9 cellular contexts compared by ENCODE assay signal in the genomic region with DNA sequence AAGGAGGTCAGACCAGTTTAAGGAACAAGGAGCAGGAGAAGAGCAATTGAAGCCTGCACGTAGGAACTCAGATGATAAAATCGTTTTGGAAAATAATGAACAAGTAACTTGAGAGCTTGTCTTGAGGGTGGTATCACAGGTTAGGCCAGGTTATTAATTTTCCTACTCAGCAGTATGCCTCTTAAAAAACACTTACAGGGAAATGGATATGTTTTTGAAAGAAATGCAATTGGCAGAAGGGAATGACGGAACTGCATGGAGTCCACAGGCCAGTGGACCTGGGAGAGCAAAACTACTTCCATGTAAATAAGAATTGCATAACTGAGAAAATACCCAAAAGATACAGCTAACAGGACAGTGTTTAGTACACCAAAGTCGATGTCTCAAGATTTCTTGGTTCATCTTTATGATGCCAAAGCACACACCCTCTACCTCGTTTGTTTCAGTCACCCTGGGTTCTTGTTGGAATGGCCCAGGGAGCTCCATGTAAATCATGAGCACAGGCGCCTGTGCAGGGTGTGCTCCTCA. TPM values are rescaled to one million over a fixed set of nuclear protein-coding genes. Genes with fewer than 3 reads are reported as not detected.
A peak's percentile ranks its signal among the peaks of the same experiment; 100 is the strongest.
DNase-seq lines count a peak whose midpoint lies in the region; ATAC-seq and TF ChIP-seq lines count a peak whose summit lies in the region.
"Had no signal": no experiment of that assay in that cellular context is flagged by ENCODE, and none has a peak within 500 bp of the region (broad histone marks: within the 10 kb centered on the region; RNA-seq: fewer than 3 reads in every experiment).

No MANE protein-coding gene starts in this region.

- no peak for TF ChIP-seq CTCF in endodermal cell (conservative IDR thresholded peaks at IDR 0.05)
- no peak for TF ChIP-seq CTCF in progenitor cell of endocrine pancreas (IDR thresholded peaks at IDR 0.05; ENCODE audit: unreplicated experiment)

- peaks cover 15 to 19% of the 10 kb centered on the region in 2 donors for H3K36me3 Mint-ChIP-seq in CD4-positive, alpha-beta memory T cell
- no peaks in the 10 kb centered on the region for H3K36me3 Mint-ChIP-seq in endodermal cell (ENCODE audit: low read depth)
- H3K36me3 Mint-ChIP-seq in progenitor cell of endocrine pancreas (ENCODE audit: insufficient read depth) = peaks cover 20% of the 10 kb centered on the region
- peaks cover 8 to 29% (median 23%) of the 10 kb centered on the region in 3 donors for H3K36me3 Mint-ChIP-seq in naive thymus-derived CD8-positive, alpha-beta T cell

- H3K4me3 Mint-ChIP-seq in CD4-positive, alpha-beta memory T cell = peak overlapping the region in 4 of 8 donors; percentile 41 to 68 (median 60)
- no peak overlapping the region for H3K4me3 Mint-ChIP-seq in endodermal cell
- H3K4me3 Mint-ChIP-seq in progenitor cell of endocrine pancreas (ENCODE audit: low read depth) = no peak overlapping the region
- peak overlapping the region in 1 of 10 donors; percentile 7 for H3K4me3 Mint-ChIP-seq in naive thymus-derived CD8-positive, alpha-beta T cell

- no peak for ATAC-seq in HG03521 (IDR thresholded peaks at IDR 0.05; ENCODE audit: unreplicated experiment)
- ATAC-seq in naive thymus-derived CD8-positive, alpha-beta T cell = no peak

- no peak for DNase-seq in CD4-positive, alpha-beta memory T cell
- peak; percentile 61 for DNase-seq in OCI-M1 (lab: John Stamatoyannopoulos, UW)
- no peak for DNase-seq in endodermal cell
- no peak for DNase-seq in progenitor cell of endocrine pancreas (ENCODE audit: low spot score, unreplicated experiment)
- no peak for DNase-seq in NK-92 treated with Interleukin-12 subunit alpha and Interleukin-12 subunit beta, amount 100 ng/mL, for 24 hours (lab: John Stamatoyannopoulos, UW)
- DNase-seq in naive thymus-derived CD8-positive, alpha-beta T cell = no peak
- DNase-seq in DMS153 treated with DMSO at 0.1 percent for 48 hours (lab: John Stamatoyannopoulos, UW; ENCODE audit: unreplicated experiment) = no peak
- DNase-seq: KG1 had no signal

- H3K9me3 ChIP-seq in CD4-positive, alpha-beta memory T cell (ENCODE audit: control insufficient read depth in 1 of 2, low read length in 2 of 2) = no peaks in the 10 kb centered on the region
- no peaks in the 10 kb centered on the region for H3K9me3 ChIP-seq in endodermal cell (ENCODE audit: control insufficient read depth, low read length)

- no peaks in the 10 kb centered on the region for H3K36me3 ChIP-seq in CD4-positive, alpha-beta memory T cell (ENCODE audit: insufficient read depth, low read length)
- H3K36me3 ChIP-seq in endodermal cell (ENCODE audit: control insufficient read depth, insufficient read depth, low read length) = no peaks in the 10 kb centered on the region

- no peak overlapping the region for H3K9ac ChIP-seq in endodermal cell (ENCODE audit: extremely low read depth, low read length, poor library complexity, severe bottlenecking)

- peaks cover 63 to 77% (median 69%) of the 10 kb centered on the region in 4 donors for H3K4me1 Mint-ChIP-seq in CD4-positive, alpha-beta memory T cell
- peaks cover 6% of the 10 kb centered on the region for H3K4me1 Mint-ChIP-seq in endodermal cell
- peaks cover 38% of the 10 kb centered on the region for H3K4me1 Mint-ChIP-seq in progenitor cell of endocrine pancreas (ENCODE audit: low read depth)
- peaks cover 32 to 68% (median 61%) of the 10 kb centered on the region in 4 donors for H3K4me1 Mint-ChIP-seq in naive thymus-derived CD8-positive, alpha-beta T cell

- no peak overlapping the region for H3K27ac ChIP-seq in CD4-positive, alpha-beta memory T cell (ENCODE audit: low read depth, low read length)
- no peak overlapping the region for H3K27ac ChIP-seq in endodermal cell (ENCODE audit: low read depth, low read length)

- 93 to 100% methylated on average over 5 to 6 of the region's 6 CpGs for WGBS in endodermal cell (ENCODE audit: insufficient coverage in 1 of 2, insufficient read length in 1 of 2), 2 experiments

- no peaks in the 10 kb centered on the region for H3K9me3 Mint-ChIP-seq in CD4-positive, alpha-beta memory T cell
- H3K9me3 Mint-ChIP-seq in endodermal cell = no peaks in the 10 kb centered on the region
- peaks cover 6% of the 10 kb centered on the region for H3K9me3 Mint-ChIP-seq in progenitor cell of endocrine pancreas (ENCODE audit: low read depth)
- H3K9me3 Mint-ChIP-seq in naive thymus-derived CD8-positive, alpha-beta T cell = peaks cover 0 to 1% (median 0%) of the 10 kb centered on the region in 9 donors

- H3K27me3 Mint-ChIP-seq in CD4-positive, alpha-beta memory T cell = no peaks in the 10 kb centered on the region
- peaks cover 42% of the 10 kb centered on the region for H3K27me3 Mint-ChIP-seq in endodermal cell (ENCODE audit: insufficient read depth)
- no peaks in the 10 kb centered on the region for H3K27me3 Mint-ChIP-seq in progenitor cell of endocrine pancreas
- no peaks in the 10 kb centered on the region for H3K27me3 Mint-ChIP-seq in naive thymus-derived CD8-positive, alpha-beta T cell

- peak overlapping the region; percentile 60 to 89 (median 82) for H3K27ac Mint-ChIP-seq in CD4-positive, alpha-beta memory T cell
- H3K27ac Mint-ChIP-seq in endodermal cell (peak overlapping the region; percentile 40), progenitor cell of endocrine pancreas (peak overlapping the region; percentile 9)
- peak overlapping the region in 1 of 10 donors; percentile 63 for H3K27ac Mint-ChIP-seq in naive thymus-derived CD8-positive, alpha-beta T cell

- intact Hi-C loops in CD4-positive, alpha-beta memory T cell (cut with micrococcal nuclease) = no loop called here

- no peaks in the 10 kb centered on the region for H3K27me3 ChIP-seq in CD4-positive, alpha-beta memory T cell (ENCODE audit: insufficient read depth, low read length)
- H3K27me3 ChIP-seq in endodermal cell (ENCODE audit: control insufficient read depth, insufficient read depth, low read length, poor library complexity, severe bottlenecking) = peaks cover 5% of the 10 kb centered on the region

- POLR2A ChIA-PET in CD4-positive, alpha-beta memory T cell (lab: Charles Lee; ENCODE audit: partially characterized antibody) = no interaction called here
- POLR2A ChIA-PET in naive thymus-derived CD8-positive, alpha-beta T cell (lab: Charles Lee) = no interaction called here

- peaks cover 75% of the 10 kb centered on the region for H3K4me1 ChIP-seq in CD4-positive, alpha-beta memory T cell (ENCODE audit: insufficient read depth, low read length)
- no peaks in the 10 kb centered on the region for H3K4me1 ChIP-seq in endodermal cell (ENCODE audit: control insufficient read depth, insufficient read depth, low read length)

- CTCF ChIA-PET in CD4-positive, alpha-beta memory T cell (lab: Charles Lee; ENCODE audit: partially characterized antibody) = no interaction called here

- H3K4me3 ChIP-seq in CD4-positive, alpha-beta memory T cell (ENCODE audit: low read length in 2 of 2) = no peak overlapping the region
- H3K4me3 ChIP-seq in endodermal cell (ENCODE audit: low read length) = no peak overlapping the region

RNA-seq across cellular contexts. Expression of a gene that starts 35.2 kb away (rescaled TPM):
- total RNA-seq in CD4-positive, alpha-beta memory T cell = 10 to 100 TPM; 33.0 to 36.2 TPM
- polyA plus RNA-seq in CD4-positive, alpha-beta memory T cell = 10 to 100 TPM; 20.1 to 23.7 TPM
- total RNA-seq in endodermal cell (1 to 10 TPM; 1.7 to 3.3 TPM), progenitor cell of endocrine pancreas (51.3 and 51.4 TPM in 2 replicates)
- 22.0 TPM for polyA plus RNA-seq in endodermal cell (2013, experiment 1 of 2)
- polyA plus RNA-seq in endodermal cell (2013, experiment 2 of 2) = 22.7 TPM
- total RNA-seq in naive thymus-derived CD8-positive, alpha-beta T cell = 10 to 100 TPM; 31.8 to 35.4 TPM
- 10 to 100 TPM; 12.2 to 14.5 (median 14.5) TPM for polyA plus RNA-seq in naive thymus-derived CD8-positive, alpha-beta T cell

Comparison
In these comparisons a context has a peak if more than half of its experiments do, and no peak if none do; other contexts are left out.
1. RNA of a gene that starts 35.2 kb away (total RNA-seq): 51.3 to 51.4 TPM in progenitor cell of endocrine pancreas, 33.0 to 36.2 TPM in CD4-positive, alpha-beta memory T cell and 31.8 to 35.4 TPM in naive thymus-derived CD8-positive, alpha-beta T cell; 1.7 to 3.3 TPM in endodermal cell; every median in the first group is over 4 times any median in the second.